ENCODE assay signal across 12 cellular contexts in the genomic region with DNA sequence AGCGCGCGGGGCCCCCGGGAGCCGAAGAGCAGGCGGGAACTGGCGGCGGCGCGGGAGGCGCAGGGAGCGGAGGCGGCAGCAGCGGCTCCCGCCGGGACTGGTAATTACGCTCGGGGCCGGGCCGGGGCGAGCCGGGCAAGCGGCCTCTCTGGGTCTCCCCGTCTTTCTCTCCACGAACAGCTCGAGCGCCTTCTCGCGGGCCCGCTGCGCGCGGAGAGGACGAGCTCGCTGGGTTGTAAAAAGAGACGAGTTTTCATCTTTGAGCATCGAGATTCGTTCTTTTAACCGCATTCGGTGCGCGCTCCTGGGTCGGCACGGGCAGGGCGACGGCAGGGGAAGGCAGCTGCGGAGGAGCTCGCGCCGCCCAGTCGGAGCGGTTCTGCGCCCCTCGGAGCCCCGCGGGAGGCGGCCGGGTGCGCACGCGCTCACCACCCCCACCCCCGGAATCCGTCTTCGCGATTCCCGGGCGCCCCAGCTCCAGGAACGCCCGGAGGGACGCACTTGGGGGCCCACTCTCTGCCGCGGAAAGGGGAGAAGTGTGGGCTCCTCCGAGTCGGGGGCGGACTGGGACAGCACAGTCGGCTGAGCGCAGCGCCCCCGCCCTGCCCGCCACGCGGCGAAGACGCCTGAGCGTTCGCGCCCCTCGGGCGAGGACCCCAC. TPM values are rescaled to one million over a fixed set of nuclear protein-coding genes. Genes with fewer than 3 reads are reported as not detected.
DNase-seq lines count a peak whose midpoint lies in the region; ATAC-seq and TF ChIP-seq lines count a peak whose summit lies in the region.
"Had no signal": no experiment of that assay in that cellular context is flagged by ENCODE, and none has a peak within 500 bp of the region (broad histone marks: within the 10 kb centered on the region; RNA-seq: fewer than 3 reads in every experiment).

No MANE protein-coding gene starts in this region.

- peaks cover 55% of the 10 kb centered on the region for H3K27me3 ChIP-seq in NT2/D1 (ENCODE audit: insufficient read depth, insufficient read length)
- H3K27me3 ChIP-seq in hepatocyte: peaks cover 80% of the 10 kb centered on the region
- peaks cover 0 to 78% (median 55%) of the 10 kb centered on the region in 4 donors for H3K27me3 ChIP-seq in upper lobe of left lung
- peaks cover 86% of the 10 kb centered on the region for H3K27me3 ChIP-seq in MM.1S (replicated peaks; ENCODE audit: insufficient read depth, low read length)

- H3F3A ChIP-seq in MM.1S (ENCODE audit: insufficient read depth, low read length): no peaks in the 10 kb centered on the region

- H3K79me2 ChIP-seq in hepatocyte (no peaks in the 10 kb centered on the region), MM.1S (ENCODE audit: low read length) (no peaks in the 10 kb centered on the region)

- H3K4me2 ChIP-seq in hepatocyte: peak overlapping the region; percentile 67
- no peak overlapping the region for H3K4me2 ChIP-seq in MM.1S (ENCODE audit: low read depth, low read length)

- H2AFZ ChIP-seq in hepatocyte (no peak overlapping the region), MM.1S (ENCODE audit: low read length) (no peak overlapping the region)

- no peak overlapping the region for H3K27ac ChIP-seq in hepatocyte
- H3K27ac ChIP-seq in upper lobe of left lung: no peak overlapping the region
- no peak overlapping the region for H3K27ac ChIP-seq in MM.1S (ENCODE audit: low read length)
- H3K27ac ChIP-seq: transverse colon had no signal

- peak; percentile 15 to 21 for DNase-seq in activated CD4-positive, alpha-beta T cell treated with anti-CD3 and anti-CD28 coated beads, Interleukin-2, amount 50 U/mL, for 48 hours
- no peak for DNase-seq in activated CD4-positive, alpha-beta T cell treated with anti-CD3 and anti-CD28 coated beads, Interleukin-2, amount 50 U/mL, for 4 hours
- DNase-seq in NT2/D1 (ENCODE audit: low read depth, low spot score) (no peak), hepatocyte (ENCODE audit: low spot score) (no peak), putamen (ENCODE audit: low spot score) (peak; percentile 37), KG1 (lab: John Stamatoyannopoulos, UW) (no peak), upper lobe of left lung (no peak), MM.1S (no peak)
- DNase-seq: mucosa of descending colon, NCI-H2081 treated with DMSO at 0.1 percent for 48 hours, transverse colon had no signal

- H4K20me1 ChIP-seq in hepatocyte (ENCODE audit: insufficient read depth, poor library complexity, severe bottlenecking) (no peaks in the 10 kb centered on the region), MM.1S (ENCODE audit: insufficient read depth, low read length) (no peaks in the 10 kb centered on the region)

- H3K9ac ChIP-seq in NT2/D1 (ENCODE audit: insufficient read length, low read depth) (peak overlapping the region; percentile 85), MM.1S (ENCODE audit: low read length) (no peak overlapping the region)

- H3K9me3 ChIP-seq in NT2/D1 (ENCODE audit: insufficient read depth, low read length): no peaks in the 10 kb centered on the region
- no peaks in the 10 kb centered on the region for H3K9me3 ChIP-seq in hepatocyte (ENCODE audit: low read depth)
- no peaks in the 10 kb centered on the region for H3K9me3 ChIP-seq in upper lobe of left lung
- no peaks in the 10 kb centered on the region for H3K9me3 ChIP-seq in MM.1S (replicated peaks; ENCODE audit: insufficient read depth, low read length)
- H3K9me3 ChIP-seq: mucosa of descending colon, transverse colon had no signal

- H3K4me3 ChIP-seq in NT2/D1 (ENCODE audit: insufficient read length, low read depth) (peak overlapping the region; percentile 71), hepatocyte (no peak overlapping the region), upper lobe of left lung (peak overlapping the region in 1 of 4 donors; percentile 14), MM.1S (ENCODE audit: low read length) (no peak overlapping the region)
- H3K4me3 ChIP-seq: mucosa of descending colon had no signal

- no peak for TF ChIP-seq EP300 in upper lobe of left lung (IDR thresholded peaks at IDR 0.05)

- no peaks in the 10 kb centered on the region for H3K36me3 ChIP-seq in NT2/D1 (ENCODE audit: insufficient read depth, insufficient read length, low read length)
- H3K36me3 ChIP-seq in hepatocyte (replicated peaks; ENCODE audit: insufficient read depth, low read depth): no peaks in the 10 kb centered on the region
- no peaks in the 10 kb centered on the region for H3K36me3 ChIP-seq in upper lobe of left lung
- H3K36me3 ChIP-seq in MM.1S (replicated peaks; ENCODE audit: insufficient read depth, low read length): no peaks in the 10 kb centered on the region
- H3K36me3 ChIP-seq: transverse colon had no signal

- TF ChIP-seq POLR2A in upper lobe of left lung (IDR thresholded peaks at IDR 0.05): no peak

- ATAC-seq in upper lobe of left lung (ENCODE audit: low FRiP score in 2 of 2): no peak
- ATAC-seq: mucosa of descending colon had no signal

- peaks cover 55% of the 10 kb centered on the region for H3K4me1 ChIP-seq in NT2/D1 (ENCODE audit: insufficient read depth, insufficient read length)
- H3K4me1 ChIP-seq in hepatocyte (ENCODE audit: insufficient read depth): peaks cover 5% of the 10 kb centered on the region
- H3K4me1 ChIP-seq in upper lobe of left lung: peaks cover 25 to 50% (median 27%) of the 10 kb centered on the region in 4 donors
- H3K4me1 ChIP-seq in MM.1S (ENCODE audit: low read length): no peaks in the 10 kb centered on the region

- H3K9me2 ChIP-seq in hepatocyte (replicated peaks; ENCODE audit: insufficient read depth) (no peaks in the 10 kb centered on the region), MM.1S (replicated peaks; ENCODE audit: insufficient read depth, low read length) (no peaks in the 10 kb centered on the region)

- TF ChIP-seq CTCF in hepatocyte (IDR thresholded peaks at IDR 0.05; ENCODE audit: poor library complexity) (no peak), upper lobe of left lung (IDR thresholded peaks at IDR 0.05) (no peak), MM.1S (IDR thresholded peaks at IDR 0.05; ENCODE audit: low read length) (no peak)

- 1% methylated on average over 46 of the region's 89 CpGs for WGBS in hepatocyte (ENCODE audit: low lambda C conversion rate, missing lambda C conversion rate)
- WGBS in upper lobe of left lung, 2 donors: 3% methylated on average over 44 of the region's 89 CpGs; no CpG with 5 or more reads in 1 of the 2 donors

RNA-seq across cellular contexts. Expression of a gene that starts 38.0 kb away (rescaled TPM):
- total RNA-seq in hepatocyte (35.9 and 36.0 TPM in 2 replicates), upper lobe of left lung (10 to 100 TPM; 29.3 to 42.1 (median 31.6) TPM)
- 51.2 and 57.4 TPM in 2 replicates for polyA plus RNA-seq in hepatocyte

RNA-seq across cellular contexts. Expression of a gene that starts 57.8 kb away (rescaled TPM):
- total RNA-seq in hepatocyte (0.43 TPM in 1 of 2 replicates, not detected in the other), upper lobe of left lung (10 to 100 TPM in 1 of 6 donors, 1 to 10 TPM in 3, not detected in 2; 1.3 to 15.0 (median 2.8) TPM)
- polyA plus RNA-seq in hepatocyte: 2.0 and 2.1 TPM in 2 replicates
- polyA plus RNA-seq: AG04450 had no signal

Comparison
In these comparisons a context has a peak if more than half of its experiments do, and no peak if none do; other contexts are left out.
1. DNase-seq: peak in activated CD4-positive, alpha-beta T cell treated with anti-CD3 and anti-CD28 coated beads, Interleukin-2, amount 50 U/mL, for 48 hours (2 of 2) and putamen (single experiment); none in activated CD4-positive, alpha-beta T cell treated with anti-CD3 and anti-CD28 coated beads, Interleukin-2, amount 50 U/mL, for 4 hours (0 of 2), NT2/D1 (single experiment), hepatocyte (single experiment), KG1 (single experiment), upper lobe of left lung (0 of 2) and MM.1S (single experiment).